8 cellular contexts compared by ENCODE assay signal in genomic region chr18:51051105-51051712, GRCh38. TPM values are rescaled to one million over a fixed set of nuclear protein-coding genes. Genes with fewer than 3 reads are reported as not detected.
DNase-seq lines count a peak whose midpoint lies in the region; ATAC-seq, FAIRE-seq and TF ChIP-seq lines count a peak whose summit lies in the region.

No MANE protein-coding gene starts in this region.

- no peak overlapping the region for H3K4me3 Mint-ChIP-seq in progenitor cell of endocrine pancreas (ENCODE audit: low read depth)

- TF ChIP-seq CTCF in AG04449 (IDR thresholded peaks at IDR 0.05; ENCODE audit: insufficient read depth, low read length, missing control alignments) (peak; percentile 67), GM12865 (IDR thresholded peaks at IDR 0.05; ENCODE audit: insufficient read depth, low read depth, low read length, missing control alignments) (peak; percentile 78), foreskin fibroblast (IDR thresholded peaks at IDR 0.05; ENCODE audit: low read depth, low read length) (peak; percentile 82), progenitor cell of endocrine pancreas (IDR thresholded peaks at IDR 0.05; ENCODE audit: unreplicated experiment) (peak; percentile 89)

- H3K27me3 Mint-ChIP-seq in progenitor cell of endocrine pancreas: no peaks in the 10 kb centered on the region

- peaks cover 15% of the 10 kb centered on the region for H3K4me1 Mint-ChIP-seq in progenitor cell of endocrine pancreas (ENCODE audit: low read depth)

- CTCF ChIA-PET in AG04449 (lab: Yijun Ruan, JAX): interaction anchor here (0.5 to 3.3 kb wide), 26 partner anchors 9 to 233 kb away, joined by 3 to 54 read pairs (median 4); partner anchors contain the start of genes ME2, MRO and SMAD4

- FAIRE-seq in TTC549 (lab: Jason Lieb, UNC): peak; percentile 62

- no peak for DNase-seq in AG04449 (ENCODE audit: low read depth, low spot score)
- DNase-seq in GM12865 (ENCODE audit: low read depth): peak; percentile 68
- peak; percentile 60 for DNase-seq in NCI-H146 treated with DMSO at 0.1 percent for 48 hours (lab: John Stamatoyannopoulos, UW; ENCODE audit: unreplicated experiment)
- DNase-seq in foreskin fibroblast: peak in 1 of 2 donors; percentile 70
- DNase-seq in progenitor cell of endocrine pancreas (ENCODE audit: low spot score, unreplicated experiment): no peak
- DNase-seq in stimulated activated CD4-positive, alpha-beta T cell treated with anti-CD3 and anti-CD28 coated beads, Interleukin-4, amount 100 ng/mL, for 4 hours: no peak

- H3K36me3 Mint-ChIP-seq in progenitor cell of endocrine pancreas (ENCODE audit: insufficient read depth): peaks cover 23% of the 10 kb centered on the region

- ATAC-seq in HG02571 (IDR thresholded peaks at IDR 0.05; ENCODE audit: unreplicated experiment): peak; percentile 74

- H3K27ac Mint-ChIP-seq in progenitor cell of endocrine pancreas: peak overlapping the region; percentile 47

- H3K4me3 ChIP-seq in AG04449 (ENCODE audit: low read depth, low read length) (no peak overlapping the region), GM12865 (ENCODE audit: low read depth, low read length) (no peak overlapping the region), foreskin fibroblast (ENCODE audit: low read depth in 1 of 2, low read length in 2 of 2) (no peak overlapping the region)

- H3K9me3 Mint-ChIP-seq in progenitor cell of endocrine pancreas (ENCODE audit: low read depth): no peaks in the 10 kb centered on the region

- POLR2A ChIA-PET in AG04449 (lab: Yijun Ruan, JAX): no interaction called here

RNA-seq across cellular contexts. Expression of gene SMAD4, which starts 21.2 kb away (rescaled TPM):
- 164 and 165 TPM in 2 replicates for total RNA-seq in progenitor cell of endocrine pancreas

Comparison
In these comparisons a context has a peak if more than half of its experiments do, and no peak if none do; other contexts are left out.
1. DNase-seq: peak in GM12865 (single experiment) and NCI-H146 treated with DMSO at 0.1 percent for 48 hours (single experiment); none in AG04449 (single experiment), progenitor cell of endocrine pancreas (single experiment) and stimulated activated CD4-positive, alpha-beta T cell treated with anti-CD3 and anti-CD28 coated beads, Interleukin-4, amount 100 ng/mL, for 4 hours (0 of 2).
2. Peak in every context shown above with its lines, with median percentiles within 50 percentile points of each other: CTCF ChIP-seq.